In the genomic region with DNA sequence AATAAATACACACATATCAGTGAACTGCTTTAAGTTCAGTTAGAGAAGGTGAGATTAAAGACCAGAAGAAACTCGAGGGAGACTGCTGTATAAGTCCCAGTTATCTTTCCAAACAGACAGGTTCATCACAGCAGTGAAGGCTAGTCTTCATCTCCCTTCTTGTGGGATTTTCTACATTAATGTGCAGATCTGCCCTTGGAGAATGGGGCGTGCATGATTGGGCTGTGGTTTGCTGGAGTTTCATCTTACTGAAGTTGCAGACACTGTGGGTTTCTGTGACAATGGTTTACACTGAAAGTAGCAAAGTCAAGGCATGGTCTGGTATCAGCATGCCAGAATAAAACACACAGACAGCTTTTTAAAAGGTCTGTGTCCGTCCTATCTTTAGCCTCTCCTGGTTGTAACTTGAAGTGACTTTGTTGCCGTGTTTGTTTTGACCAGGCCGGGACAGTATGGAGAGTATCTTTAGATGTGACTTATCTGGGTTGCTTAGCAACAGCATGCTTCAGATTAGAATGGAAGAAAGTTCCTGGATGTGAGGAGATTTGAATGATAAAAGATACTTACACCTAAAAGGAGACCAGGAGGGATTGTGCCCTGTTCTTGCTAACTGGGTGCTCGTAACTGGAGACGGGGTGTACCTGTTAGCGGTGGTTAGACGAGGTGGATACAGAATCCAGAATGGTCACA, we compare ENCODE assay signal across 8 cellular contexts. TPM values are rescaled to one million over a fixed set of nuclear protein-coding genes. Genes with fewer than 3 reads are reported as not detected.
A peak's percentile ranks its signal among the peaks of the same experiment; 100 is the strongest.
DNase-seq lines count a peak whose midpoint lies in the region; ATAC-seq and TF ChIP-seq lines count a peak whose summit lies in the region.

No MANE protein-coding gene starts in this region.

- no peaks in the 10 kb centered on the region for H3K36me3 ChIP-seq in heart right ventricle
- H3K36me3 ChIP-seq in lower lobe of right lung: no peaks in the 10 kb centered on the region
- no peaks in the 10 kb centered on the region for H3K36me3 ChIP-seq in vagina

- ATAC-seq in heart right ventricle (no peak), lower lobe of right lung (no peak), HG03108 (IDR thresholded peaks at IDR 0.05; ENCODE audit: unreplicated experiment) (no peak)

- TF ChIP-seq CTCF in heart right ventricle (IDR thresholded peaks at IDR 0.05) (no peak), lower lobe of right lung (IDR thresholded peaks at IDR 0.05) (no peak), vagina (IDR thresholded peaks at IDR 0.05) (no peak)

- intact Hi-C loops in heart right ventricle (cut with DNase I) (loop anchor here in 5 of 10 donors (5.0 to 10.0 kb wide), 7 partner anchors 43 to 305 kb away; a partner anchor contains a TSS), cardiac septum (cut with DNase I) (loop anchor here (5.0 kb wide), 2 partner anchors 43 to 177 kb away; a partner anchor contains a TSS), lower lobe of right lung (cut with DNase I) (no loop called here), vagina (cut with DNase I) (no loop called here)

- no peaks in the 10 kb centered on the region for H3K27me3 ChIP-seq in heart right ventricle
- H3K27me3 ChIP-seq in lower lobe of right lung (ENCODE audit: low read depth): no peaks in the 10 kb centered on the region
- no peaks in the 10 kb centered on the region for H3K27me3 ChIP-seq in vagina

- H3K4me1 ChIP-seq in heart right ventricle: peaks cover 44 to 86% (median 75%) of the 10 kb centered on the region in 9 donors
- peaks cover 70% of the 10 kb centered on the region for H3K4me1 ChIP-seq in lower lobe of right lung
- H3K4me1 ChIP-seq in vagina: peaks cover 57% of the 10 kb centered on the region

- WGBS in heart right ventricle, 2 donors: 43 to 44% methylated on average over 9 of the region's 9 CpGs

- DNase-seq in heart right ventricle (no peak), cardiac septum (ENCODE audit: low spot score) (no peak), astrocyte of the hippocampus (ENCODE audit: low read depth, low spot score) (peak; percentile 29), lower lobe of right lung (no peak), vagina (ENCODE audit: extremely low spot score in 2 of 2) (no peak), NCI-H2196 (lab: John Stamatoyannopoulos, UW; ENCODE audit: unreplicated experiment) (no peak), NCI-H524 (lab: John Stamatoyannopoulos, UW) (no peak)

- no peak for TF ChIP-seq POLR2A in vagina (IDR thresholded peaks at IDR 0.05)

- H3K27ac ChIP-seq in heart right ventricle: peak overlapping the region; percentile 92 to 99 (median 98)
- H3K27ac ChIP-seq in lower lobe of right lung: peak overlapping the region; percentile 99
- H3K27ac ChIP-seq in vagina: peak overlapping the region; percentile 88

- H3K9me3 ChIP-seq in heart right ventricle (no peaks in the 10 kb centered on the region), lower lobe of right lung (no peaks in the 10 kb centered on the region), vagina (no peaks in the 10 kb centered on the region)

- peak overlapping the region in 9 of 10 donors; percentile 77 to 95 (median 84) for H3K4me3 ChIP-seq in heart right ventricle
- peak overlapping the region; percentile 89 for H3K4me3 ChIP-seq in lower lobe of right lung
- peak overlapping the region; percentile 66 to 81 for H3K4me3 ChIP-seq in vagina

RNA-seq across cellular contexts. Expression of a gene that starts 16.1 kb away (rescaled TPM):
- total RNA-seq in heart right ventricle (10 to 100 TPM; 32.1 to 57.5 (median 37.7) TPM), cardiac septum (25.5 TPM), lower lobe of right lung (56.3 TPM), vagina (58.4 TPM)
- polyA plus RNA-seq in heart right ventricle: 10 to 100 TPM; 33.5 to 41.6 TPM

RNA-seq across cellular contexts. Expression of a gene that starts 16.2 kb away (rescaled TPM):
- total RNA-seq in heart right ventricle (1 to 10 TPM; 1.1 to 2.4 (median 1.8) TPM), cardiac septum (1.8 TPM), lower lobe of right lung (4.4 TPM), vagina (2.0 TPM)
- polyA plus RNA-seq in heart right ventricle: under 1 TPM; 0.73 to 0.86 TPM

RNA-seq across cellular contexts. Expression of a gene that starts 35.7 kb away (rescaled TPM):
- total RNA-seq in heart right ventricle: not detected
- not detected for polyA plus RNA-seq in heart right ventricle
- total RNA-seq in cardiac septum: not detected
- not detected for total RNA-seq in lower lobe of right lung
- total RNA-seq in vagina: not detected

RNA-seq across cellular contexts. Expression of a gene that starts 41.3 kb away (rescaled TPM):
- total RNA-seq in heart right ventricle (10 to 100 TPM; 12.4 to 28.2 (median 17.4) TPM), cardiac septum (15.3 TPM), lower lobe of right lung (30.3 TPM), vagina (22.8 TPM)
- 10 to 100 TPM in 1 of 2 donors, 1 to 10 TPM in 1; 5.0 to 14.3 TPM for polyA plus RNA-seq in heart right ventricle

RNA-seq across cellular contexts. Expression of a gene that starts 58.5 kb away (rescaled TPM):
- total RNA-seq in heart right ventricle (10 to 100 TPM in 4 of 10 donors, 1 to 10 TPM in 6; 7.0 to 14.4 (median 9.9) TPM), cardiac septum (9.2 TPM), lower lobe of right lung (9.0 TPM), vagina (14.0 TPM)
- polyA plus RNA-seq in heart right ventricle: 1 to 10 TPM; 6.5 to 6.7 TPM
